1 cellular context compared by ENCODE assay signal in the genomic region with DNA sequence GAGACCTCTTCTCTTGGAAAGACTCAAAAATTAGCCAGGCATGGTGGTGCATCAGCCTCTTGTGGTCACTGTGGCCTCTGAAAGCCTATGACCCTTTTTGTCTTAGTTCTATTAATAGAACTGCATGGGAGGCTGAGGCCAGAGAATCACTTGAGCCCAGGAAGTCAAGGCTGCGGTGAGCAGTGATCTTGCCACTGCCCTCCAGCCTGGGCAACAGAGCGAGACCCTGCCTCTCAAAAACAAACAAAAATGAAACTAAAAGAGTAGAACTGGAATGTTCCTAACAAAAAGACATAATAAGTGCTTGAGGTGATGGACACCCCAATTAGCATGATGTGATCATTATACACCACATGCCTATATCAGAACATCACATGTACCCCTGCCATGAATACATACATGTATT.
A peak's percentile ranks its signal among the peaks of the same experiment; 100 is the strongest.
TF ChIP-seq lines count a peak whose summit lies in the region.

No MANE protein-coding gene starts in this region.

TF ChIP-seq in GM12878, 131 proteins besides CTCF, POLR2A, EP300 and RAD21 (continued from another document and continues in another):
- TF ChIP-seq, protein P1, sequence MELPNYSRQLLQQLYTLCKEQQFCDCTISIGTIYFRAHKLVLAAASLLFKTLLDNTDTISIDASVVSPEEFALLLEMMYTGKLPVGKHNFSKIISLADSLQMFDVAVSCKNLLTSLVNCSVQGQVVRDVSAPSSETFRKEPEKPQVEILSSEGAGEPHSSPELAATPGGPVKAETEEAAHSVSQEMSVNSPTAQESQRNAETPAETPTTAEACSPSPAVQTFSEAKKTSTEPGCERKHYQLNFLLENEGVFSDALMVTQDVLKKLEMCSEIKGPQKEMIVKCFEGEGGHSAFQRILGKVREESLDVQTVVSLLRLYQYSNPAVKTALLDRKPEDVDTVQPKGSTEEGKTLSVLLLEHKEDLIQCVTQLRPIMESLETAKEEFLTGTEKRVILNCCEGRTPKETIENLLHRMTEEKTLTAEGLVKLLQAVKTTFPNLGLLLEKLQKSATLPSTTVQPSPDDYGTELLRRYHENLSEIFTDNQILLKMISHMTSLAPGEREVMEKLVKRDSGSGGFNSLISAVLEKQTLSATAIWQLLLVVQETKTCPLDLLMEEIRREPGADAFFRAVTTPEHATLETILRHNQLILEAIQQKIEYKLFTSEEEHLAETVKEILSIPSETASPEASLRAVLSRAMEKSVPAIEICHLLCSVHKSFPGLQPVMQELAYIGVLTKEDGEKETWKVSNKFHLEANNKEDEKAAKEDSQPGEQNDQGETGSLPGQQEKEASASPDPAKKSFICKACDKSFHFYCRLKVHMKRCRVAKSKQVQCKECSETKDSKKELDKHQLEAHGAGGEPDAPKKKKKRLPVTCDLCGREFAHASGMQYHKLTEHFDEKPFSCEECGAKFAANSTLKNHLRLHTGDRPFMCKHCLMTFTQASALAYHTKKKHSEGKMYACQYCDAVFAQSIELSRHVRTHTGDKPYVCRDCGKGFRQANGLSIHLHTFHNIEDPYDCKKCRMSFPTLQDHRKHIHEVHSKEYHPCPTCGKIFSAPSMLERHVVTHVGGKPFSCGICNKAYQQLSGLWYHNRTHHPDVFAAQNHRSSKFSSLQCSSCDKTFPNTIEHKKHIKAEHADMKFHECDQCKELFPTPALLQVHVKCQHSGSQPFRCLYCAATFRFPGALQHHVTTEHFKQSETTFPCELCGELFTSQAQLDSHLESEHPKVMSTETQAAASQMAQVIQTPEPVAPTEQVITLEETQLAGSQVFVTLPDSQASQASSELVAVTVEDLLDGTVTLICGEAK (IDR thresholded peaks at IDR 0.05; ENCODE audit: borderline replicate concordance), result no peak
- TF ChIP-seq RAD51 (IDR thresholded peaks at IDR 0.05) (peak; percentile 7; the same call in 1 of the 2 replicates), POLR2AphosphoS5 (IDR thresholded peaks at IDR 0.05; ENCODE audit: low read length) (no peak), NR2C2 (IDR thresholded peaks at IDR 0.05; ENCODE audit: borderline replicate concordance, control insufficient read depth, insufficient read length, low read depth) (no peak), RUNX3 (IDR thresholded peaks at IDR 0.05; ENCODE audit: low read length) (peak; percentile 94), MEF2A (IDR thresholded peaks at IDR 0.05; ENCODE audit: insufficient read depth, low read depth, low read length) (peak; percentile 94), SMAD5 (IDR thresholded peaks at IDR 0.05; ENCODE audit: low read depth) (no peak), SIX5 (IDR thresholded peaks at IDR 0.05; ENCODE audit: low read depth, low read length, severe bottlenecking) (no peak), CHD2 (IDR thresholded peaks at IDR 0.05; ENCODE audit: borderline replicate concordance, low read depth, low read length) (no peak), IRF4 (IDR thresholded peaks at IDR 0.05; ENCODE audit: low read depth, low read length) (no peak), ZNF207 (IDR thresholded peaks at IDR 0.05; ENCODE audit: borderline replicate concordance) (no peak), POU2F2 (IDR thresholded peaks at IDR 0.05; ENCODE audit: borderline replicate concordance, low read depth, low read length) (no peak), PAX8 (IDR thresholded peaks at IDR 0.05) (no peak), CHD1 (IDR thresholded peaks at IDR 0.05; ENCODE audit: low read depth, low read length) (no peak), RCOR1 (conservative IDR thresholded peaks at IDR 0.05; ENCODE audit: low read depth, low read length) (no peak), GABPA (IDR thresholded peaks at IDR 0.05; ENCODE audit: low read depth) (0 out of 2 replicates have a peak, but pooled peaks have one; percentile 20), NRF1 (conservative IDR thresholded peaks at IDR 0.05; ENCODE audit: low read depth, low read length) (no peak), YBX1 (IDR thresholded peaks at IDR 0.05) (no peak), LARP7 (IDR thresholded peaks at IDR 0.05) (no peak), CEBPB (IDR thresholded peaks at IDR 0.05; ENCODE audit: borderline replicate concordance in 1 of 2, low read depth in 2 of 2, low read length in 2 of 2) (no peak), PML (IDR thresholded peaks at IDR 0.05; ENCODE audit: low read length) (no peak), STAT3 (IDR thresholded peaks at IDR 0.05; ENCODE audit: low read depth, low read length) (no peak), ZNF622 (IDR thresholded peaks at IDR 0.05) (no peak), RB1 (IDR thresholded peaks at IDR 0.05; ENCODE audit: borderline replicate concordance) (no peak), NFIC (IDR thresholded peaks at IDR 0.05; ENCODE audit: low read depth, low read length) (peak; percentile 81), CBX5 (IDR thresholded peaks at IDR 0.05; ENCODE audit: low read depth) (no peak), EED (IDR thresholded peaks at IDR 0.05; ENCODE audit: low read depth) (peak; percentile 90), MTA2 (IDR thresholded peaks at IDR 0.05; ENCODE audit: low read depth) (0 out of 2 replicates have a peak, but pooled peaks have one; percentile 25), SP1 (IDR thresholded peaks at IDR 0.05; ENCODE audit: low read depth, low read length) (no peak)
- TF ChIP-seq, protein P2, sequence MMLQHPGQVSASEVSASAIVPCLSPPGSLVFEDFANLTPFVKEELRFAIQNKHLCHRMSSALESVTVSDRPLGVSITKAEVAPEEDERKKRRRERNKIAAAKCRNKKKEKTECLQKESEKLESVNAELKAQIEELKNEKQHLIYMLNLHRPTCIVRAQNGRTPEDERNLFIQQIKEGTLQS (IDR thresholded peaks at IDR 0.05; ENCODE audit: borderline replicate concordance, extremely low read depth, low read depth, low read length), result no peak
- TF ChIP-seq, protein P3, sequence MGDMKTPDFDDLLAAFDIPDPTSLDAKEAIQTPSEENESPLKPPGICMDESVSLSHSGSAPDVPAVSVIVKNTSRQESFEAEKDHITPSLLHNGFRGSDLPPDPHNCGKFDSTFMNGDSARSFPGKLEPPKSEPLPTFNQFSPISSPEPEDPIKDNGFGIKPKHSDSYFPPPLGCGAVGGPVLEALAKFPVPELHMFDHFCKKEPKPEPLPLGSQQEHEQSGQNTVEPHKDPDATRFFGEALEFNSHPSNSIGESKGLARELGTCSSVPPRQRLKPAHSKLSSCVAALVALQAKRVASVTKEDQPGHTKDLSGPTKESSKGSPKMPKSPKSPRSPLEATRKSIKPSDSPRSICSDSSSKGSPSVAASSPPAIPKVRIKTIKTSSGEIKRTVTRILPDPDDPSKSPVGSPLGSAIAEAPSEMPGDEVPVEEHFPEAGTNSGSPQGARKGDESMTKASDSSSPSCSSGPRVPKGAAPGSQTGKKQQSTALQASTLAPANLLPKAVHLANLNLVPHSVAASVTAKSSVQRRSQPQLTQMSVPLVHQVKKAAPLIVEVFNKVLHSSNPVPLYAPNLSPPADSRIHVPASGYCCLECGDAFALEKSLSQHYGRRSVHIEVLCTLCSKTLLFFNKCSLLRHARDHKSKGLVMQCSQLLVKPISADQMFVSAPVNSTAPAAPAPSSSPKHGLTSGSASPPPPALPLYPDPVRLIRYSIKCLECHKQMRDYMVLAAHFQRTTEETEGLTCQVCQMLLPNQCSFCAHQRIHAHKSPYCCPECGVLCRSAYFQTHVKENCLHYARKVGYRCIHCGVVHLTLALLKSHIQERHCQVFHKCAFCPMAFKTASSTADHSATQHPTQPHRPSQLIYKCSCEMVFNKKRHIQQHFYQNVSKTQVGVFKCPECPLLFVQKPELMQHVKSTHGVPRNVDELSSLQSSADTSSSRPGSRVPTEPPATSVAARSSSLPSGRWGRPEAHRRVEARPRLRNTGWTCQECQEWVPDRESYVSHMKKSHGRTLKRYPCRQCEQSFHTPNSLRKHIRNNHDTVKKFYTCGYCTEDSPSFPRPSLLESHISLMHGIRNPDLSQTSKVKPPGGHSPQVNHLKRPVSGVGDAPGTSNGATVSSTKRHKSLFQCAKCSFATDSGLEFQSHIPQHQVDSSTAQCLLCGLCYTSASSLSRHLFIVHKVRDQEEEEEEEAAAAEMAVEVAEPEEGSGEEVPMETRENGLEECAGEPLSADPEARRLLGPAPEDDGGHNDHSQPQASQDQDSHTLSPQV (IDR thresholded peaks at IDR 0.05), result no peak
- TF ChIP-seq, protein P4, sequence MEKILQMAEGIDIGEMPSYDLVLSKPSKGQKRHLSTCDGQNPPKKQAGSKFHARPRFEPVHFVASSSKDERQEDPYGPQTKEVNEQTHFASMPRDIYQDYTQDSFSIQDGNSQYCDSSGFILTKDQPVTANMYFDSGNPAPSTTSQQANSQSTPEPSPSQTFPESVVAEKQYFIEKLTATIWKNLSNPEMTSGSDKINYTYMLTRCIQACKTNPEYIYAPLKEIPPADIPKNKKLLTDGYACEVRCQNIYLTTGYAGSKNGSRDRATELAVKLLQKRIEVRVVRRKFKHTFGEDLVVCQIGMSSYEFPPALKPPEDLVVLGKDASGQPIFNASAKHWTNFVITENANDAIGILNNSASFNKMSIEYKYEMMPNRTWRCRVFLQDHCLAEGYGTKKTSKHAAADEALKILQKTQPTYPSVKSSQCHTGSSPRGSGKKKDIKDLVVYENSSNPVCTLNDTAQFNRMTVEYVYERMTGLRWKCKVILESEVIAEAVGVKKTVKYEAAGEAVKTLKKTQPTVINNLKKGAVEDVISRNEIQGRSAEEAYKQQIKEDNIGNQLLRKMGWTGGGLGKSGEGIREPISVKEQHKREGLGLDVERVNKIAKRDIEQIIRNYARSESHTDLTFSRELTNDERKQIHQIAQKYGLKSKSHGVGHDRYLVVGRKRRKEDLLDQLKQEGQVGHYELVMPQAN (conservative IDR thresholded peaks at IDR 0.05), result no peak
- TF ChIP-seq, protein P5, sequence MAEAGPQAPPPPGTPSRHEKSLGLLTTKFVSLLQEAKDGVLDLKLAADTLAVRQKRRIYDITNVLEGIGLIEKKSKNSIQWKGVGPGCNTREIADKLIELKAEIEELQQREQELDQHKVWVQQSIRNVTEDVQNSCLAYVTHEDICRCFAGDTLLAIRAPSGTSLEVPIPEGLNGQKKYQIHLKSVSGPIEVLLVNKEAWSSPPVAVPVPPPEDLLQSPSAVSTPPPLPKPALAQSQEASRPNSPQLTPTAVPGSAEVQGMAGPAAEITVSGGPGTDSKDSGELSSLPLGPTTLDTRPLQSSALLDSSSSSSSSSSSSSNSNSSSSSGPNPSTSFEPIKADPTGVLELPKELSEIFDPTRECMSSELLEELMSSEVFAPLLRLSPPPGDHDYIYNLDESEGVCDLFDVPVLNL (IDR thresholded peaks at IDR 0.05; ENCODE audit: low read depth, low read length), result no peak
- TF ChIP-seq, protein P6, sequence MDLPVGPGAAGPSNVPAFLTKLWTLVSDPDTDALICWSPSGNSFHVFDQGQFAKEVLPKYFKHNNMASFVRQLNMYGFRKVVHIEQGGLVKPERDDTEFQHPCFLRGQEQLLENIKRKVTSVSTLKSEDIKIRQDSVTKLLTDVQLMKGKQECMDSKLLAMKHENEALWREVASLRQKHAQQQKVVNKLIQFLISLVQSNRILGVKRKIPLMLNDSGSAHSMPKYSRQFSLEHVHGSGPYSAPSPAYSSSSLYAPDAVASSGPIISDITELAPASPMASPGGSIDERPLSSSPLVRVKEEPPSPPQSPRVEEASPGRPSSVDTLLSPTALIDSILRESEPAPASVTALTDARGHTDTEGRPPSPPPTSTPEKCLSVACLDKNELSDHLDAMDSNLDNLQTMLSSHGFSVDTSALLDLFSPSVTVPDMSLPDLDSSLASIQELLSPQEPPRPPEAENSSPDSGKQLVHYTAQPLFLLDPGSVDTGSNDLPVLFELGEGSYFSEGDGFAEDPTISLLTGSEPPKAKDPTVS (IDR thresholded peaks at IDR 0.05; ENCODE audit: low read depth, low read length), result no peak
- TF ChIP-seq, protein P7, sequence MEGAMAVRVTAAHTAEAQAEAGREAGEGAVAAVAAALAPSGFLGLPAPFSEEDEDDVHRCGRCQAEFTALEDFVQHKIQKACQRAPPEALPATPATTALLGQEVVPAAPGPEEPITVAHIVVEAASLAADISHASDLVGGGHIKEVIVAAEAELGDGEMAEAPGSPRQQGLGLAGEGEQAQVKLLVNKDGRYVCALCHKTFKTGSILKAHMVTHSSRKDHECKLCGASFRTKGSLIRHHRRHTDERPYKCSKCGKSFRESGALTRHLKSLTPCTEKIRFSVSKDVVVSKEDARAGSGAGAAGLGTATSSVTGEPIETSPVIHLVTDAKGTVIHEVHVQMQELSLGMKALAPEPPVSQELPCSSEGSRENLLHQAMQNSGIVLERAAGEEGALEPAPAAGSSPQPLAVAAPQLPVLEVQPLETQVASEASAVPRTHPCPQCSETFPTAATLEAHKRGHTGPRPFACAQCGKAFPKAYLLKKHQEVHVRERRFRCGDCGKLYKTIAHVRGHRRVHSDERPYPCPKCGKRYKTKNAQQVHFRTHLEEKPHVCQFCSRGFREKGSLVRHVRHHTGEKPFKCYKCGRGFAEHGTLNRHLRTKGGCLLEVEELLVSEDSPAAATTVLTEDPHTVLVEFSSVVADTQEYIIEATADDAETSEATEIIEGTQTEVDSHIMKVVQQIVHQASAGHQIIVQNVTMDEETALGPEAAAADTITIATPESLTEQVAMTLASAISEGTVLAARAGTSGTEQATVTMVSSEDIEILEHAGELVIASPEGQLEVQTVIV (IDR thresholded peaks at IDR 0.05; ENCODE audit: borderline replicate concordance, partially characterized antibody), result no peak
- TF ChIP-seq, protein P8, sequence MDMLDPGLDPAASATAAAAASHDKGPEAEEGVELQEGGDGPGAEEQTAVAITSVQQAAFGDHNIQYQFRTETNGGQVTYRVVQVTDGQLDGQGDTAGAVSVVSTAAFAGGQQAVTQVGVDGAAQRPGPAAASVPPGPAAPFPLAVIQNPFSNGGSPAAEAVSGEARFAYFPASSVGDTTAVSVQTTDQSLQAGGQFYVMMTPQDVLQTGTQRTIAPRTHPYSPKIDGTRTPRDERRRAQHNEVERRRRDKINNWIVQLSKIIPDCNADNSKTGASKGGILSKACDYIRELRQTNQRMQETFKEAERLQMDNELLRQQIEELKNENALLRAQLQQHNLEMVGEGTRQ (IDR thresholded peaks at IDR 0.05; ENCODE audit: borderline replicate concordance, low read depth, low read length), result no peak
- TF ChIP-seq, protein P9, sequence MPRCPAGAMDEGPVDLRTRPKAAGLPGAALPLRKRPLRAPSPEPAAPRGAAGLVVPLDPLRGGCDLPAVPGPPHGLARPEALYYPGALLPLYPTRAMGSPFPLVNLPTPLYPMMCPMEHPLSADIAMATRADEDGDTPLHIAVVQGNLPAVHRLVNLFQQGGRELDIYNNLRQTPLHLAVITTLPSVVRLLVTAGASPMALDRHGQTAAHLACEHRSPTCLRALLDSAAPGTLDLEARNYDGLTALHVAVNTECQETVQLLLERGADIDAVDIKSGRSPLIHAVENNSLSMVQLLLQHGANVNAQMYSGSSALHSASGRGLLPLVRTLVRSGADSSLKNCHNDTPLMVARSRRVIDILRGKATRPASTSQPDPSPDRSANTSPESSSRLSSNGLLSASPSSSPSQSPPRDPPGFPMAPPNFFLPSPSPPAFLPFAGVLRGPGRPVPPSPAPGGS (IDR thresholded peaks at IDR 0.05; ENCODE audit: borderline replicate concordance, insufficient read depth, low read depth, low read length, poor library complexity, severe bottlenecking), result no peak
